Comparison of ENCODE assay signal across 2 cellular contexts in the genomic region with DNA sequence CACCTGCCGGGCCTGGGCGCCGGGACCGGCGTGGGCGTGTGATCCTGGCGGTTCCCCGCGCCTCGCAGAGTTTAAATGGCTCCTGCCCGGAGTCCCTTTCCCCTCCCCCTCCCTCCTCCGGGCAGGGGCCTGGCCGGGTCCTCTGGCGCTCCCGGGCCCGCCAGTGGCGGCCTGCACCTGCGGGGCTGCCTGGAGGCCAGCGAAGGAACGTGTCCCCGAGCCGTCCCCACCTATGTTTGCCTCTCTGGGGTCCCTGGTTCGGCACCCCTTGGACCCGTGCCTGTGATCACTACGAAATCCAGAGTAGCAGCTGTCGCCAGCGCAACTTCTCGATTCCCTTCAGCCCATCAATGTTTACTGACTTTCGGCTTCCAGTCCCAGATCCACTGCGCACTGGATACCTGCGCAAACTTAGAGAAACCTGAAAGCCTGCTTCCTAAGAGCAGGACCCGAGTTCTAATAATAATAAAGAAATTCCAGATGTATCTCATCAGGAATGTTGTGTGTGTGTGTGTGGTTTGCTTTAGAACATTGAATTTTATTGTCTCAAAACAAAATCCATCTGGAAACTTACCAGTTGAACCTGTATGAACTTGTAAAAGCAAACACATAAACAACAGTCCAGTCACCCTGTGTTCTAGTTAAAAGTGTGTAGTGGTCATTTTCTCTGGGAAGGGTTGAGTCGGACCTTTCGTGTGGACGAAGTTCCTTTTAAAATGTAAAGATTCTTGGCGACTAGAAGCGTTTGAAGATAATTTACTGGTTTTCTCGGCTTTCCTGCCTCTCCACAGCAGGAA.
TF ChIP-seq lines count a peak whose summit lies in the region.

No MANE protein-coding gene starts in this region.

TF ChIP-seq in SK-N-SH, 30 proteins besides CTCF, POLR2A, EP300 and RAD21 (continued from another document):
- TF ChIP-seq, protein P1, sequence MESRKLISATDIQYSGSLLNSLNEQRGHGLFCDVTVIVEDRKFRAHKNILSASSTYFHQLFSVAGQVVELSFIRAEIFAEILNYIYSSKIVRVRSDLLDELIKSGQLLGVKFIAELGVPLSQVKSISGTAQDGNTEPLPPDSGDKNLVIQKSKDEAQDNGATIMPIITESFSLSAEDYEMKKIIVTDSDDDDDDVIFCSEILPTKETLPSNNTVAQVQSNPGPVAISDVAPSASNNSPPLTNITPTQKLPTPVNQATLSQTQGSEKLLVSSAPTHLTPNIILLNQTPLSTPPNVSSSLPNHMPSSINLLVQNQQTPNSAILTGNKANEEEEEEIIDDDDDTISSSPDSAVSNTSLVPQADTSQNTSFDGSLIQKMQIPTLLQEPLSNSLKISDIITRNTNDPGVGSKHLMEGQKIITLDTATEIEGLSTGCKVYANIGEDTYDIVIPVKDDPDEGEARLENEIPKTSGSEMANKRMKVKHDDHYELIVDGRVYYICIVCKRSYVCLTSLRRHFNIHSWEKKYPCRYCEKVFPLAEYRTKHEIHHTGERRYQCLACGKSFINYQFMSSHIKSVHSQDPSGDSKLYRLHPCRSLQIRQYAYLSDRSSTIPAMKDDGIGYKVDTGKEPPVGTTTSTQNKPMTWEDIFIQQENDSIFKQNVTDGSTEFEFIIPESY (IDR thresholded peaks at IDR 0.05; ENCODE audit: borderline replicate concordance, low read depth), result no peak
- no peak for TF ChIP-seq RCOR1 (IDR thresholded peaks at IDR 0.05; ENCODE audit: low read length)
- TF ChIP-seq, protein P2, sequence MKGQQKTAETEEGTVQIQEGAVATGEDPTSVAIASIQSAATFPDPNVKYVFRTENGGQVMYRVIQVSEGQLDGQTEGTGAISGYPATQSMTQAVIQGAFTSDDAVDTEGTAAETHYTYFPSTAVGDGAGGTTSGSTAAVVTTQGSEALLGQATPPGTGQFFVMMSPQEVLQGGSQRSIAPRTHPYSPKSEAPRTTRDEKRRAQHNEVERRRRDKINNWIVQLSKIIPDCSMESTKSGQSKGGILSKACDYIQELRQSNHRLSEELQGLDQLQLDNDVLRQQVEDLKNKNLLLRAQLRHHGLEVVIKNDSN (IDR thresholded peaks at IDR 0.05; ENCODE audit: borderline replicate concordance, low read depth), result no peak

TF ChIP-seq in SK-N-SH treated with all-trans-retinoic acid at 6 μM for 48 hours, 23 proteins besides CTCF, POLR2A, EP300 and RAD21 (continued from another document):
- TF ChIP-seq, protein P3, sequence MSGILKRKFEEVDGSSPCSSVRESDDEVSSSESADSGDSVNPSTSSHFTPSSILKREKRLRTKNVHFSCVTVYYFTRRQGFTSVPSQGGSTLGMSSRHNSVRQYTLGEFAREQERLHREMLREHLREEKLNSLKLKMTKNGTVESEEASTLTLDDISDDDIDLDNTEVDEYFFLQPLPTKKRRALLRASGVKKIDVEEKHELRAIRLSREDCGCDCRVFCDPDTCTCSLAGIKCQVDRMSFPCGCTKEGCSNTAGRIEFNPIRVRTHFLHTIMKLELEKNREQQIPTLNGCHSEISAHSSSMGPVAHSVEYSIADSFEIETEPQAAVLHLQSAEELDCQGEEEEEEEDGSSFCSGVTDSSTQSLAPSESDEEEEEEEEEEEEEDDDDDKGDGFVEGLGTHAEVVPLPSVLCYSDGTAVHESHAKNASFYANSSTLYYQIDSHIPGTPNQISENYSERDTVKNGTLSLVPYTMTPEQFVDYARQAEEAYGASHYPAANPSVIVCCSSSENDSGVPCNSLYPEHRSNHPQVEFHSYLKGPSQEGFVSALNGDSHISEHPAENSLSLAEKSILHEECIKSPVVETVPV (CRISPR knock-in tag; IDR thresholded peaks at IDR 0.05), result no peak
- TF ChIP-seq RARB (CRISPR knock-in tag; IDR thresholded peaks at IDR 0.05) (no peak), ARNTL (CRISPR knock-in tag; IDR thresholded peaks at IDR 0.05; ENCODE audit: borderline replicate concordance, low read depth) (no peak), BACH2 (CRISPR knock-in tag; IDR thresholded peaks at IDR 0.05; ENCODE audit: borderline replicate concordance) (no peak), ZNF565 (CRISPR knock-in tag; conservative IDR thresholded peaks at IDR 0.05; ENCODE audit: low read depth) (no peak), CSDC2 (CRISPR knock-in tag; IDR thresholded peaks at IDR 0.05) (no peak), ESRRG (CRISPR knock-in tag; IDR thresholded peaks at IDR 0.05) (no peak), ZFP30 (CRISPR knock-in tag; IDR thresholded peaks at IDR 0.05) (no peak), ZFP3 (CRISPR knock-in tag; IDR thresholded peaks at IDR 0.05) (no peak), TCF4 (CRISPR knock-in tag; IDR thresholded peaks at IDR 0.05; ENCODE audit: borderline replicate concordance) (no peak), PPARA (CRISPR knock-in tag; IDR thresholded peaks at IDR 0.05; ENCODE audit: borderline replicate concordance) (no peak), TOX (CRISPR knock-in tag; IDR thresholded peaks at IDR 0.05; ENCODE audit: borderline replicate concordance) (no peak)
- TF ChIP-seq, protein P4, sequence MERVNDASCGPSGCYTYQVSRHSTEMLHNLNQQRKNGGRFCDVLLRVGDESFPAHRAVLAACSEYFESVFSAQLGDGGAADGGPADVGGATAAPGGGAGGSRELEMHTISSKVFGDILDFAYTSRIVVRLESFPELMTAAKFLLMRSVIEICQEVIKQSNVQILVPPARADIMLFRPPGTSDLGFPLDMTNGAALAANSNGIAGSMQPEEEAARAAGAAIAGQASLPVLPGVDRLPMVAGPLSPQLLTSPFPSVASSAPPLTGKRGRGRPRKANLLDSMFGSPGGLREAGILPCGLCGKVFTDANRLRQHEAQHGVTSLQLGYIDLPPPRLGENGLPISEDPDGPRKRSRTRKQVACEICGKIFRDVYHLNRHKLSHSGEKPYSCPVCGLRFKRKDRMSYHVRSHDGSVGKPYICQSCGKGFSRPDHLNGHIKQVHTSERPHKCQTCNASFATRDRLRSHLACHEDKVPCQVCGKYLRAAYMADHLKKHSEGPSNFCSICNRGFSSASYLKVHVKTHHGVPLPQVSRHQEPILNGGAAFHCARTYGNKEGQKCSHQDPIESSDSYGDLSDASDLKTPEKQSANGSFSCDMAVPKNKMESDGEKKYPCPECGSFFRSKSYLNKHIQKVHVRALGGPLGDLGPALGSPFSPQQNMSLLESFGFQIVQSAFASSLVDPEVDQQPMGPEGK (CRISPR knock-in tag; IDR thresholded peaks at IDR 0.05; ENCODE audit: borderline replicate concordance), result no peak
- TF ChIP-seq, protein P5, sequence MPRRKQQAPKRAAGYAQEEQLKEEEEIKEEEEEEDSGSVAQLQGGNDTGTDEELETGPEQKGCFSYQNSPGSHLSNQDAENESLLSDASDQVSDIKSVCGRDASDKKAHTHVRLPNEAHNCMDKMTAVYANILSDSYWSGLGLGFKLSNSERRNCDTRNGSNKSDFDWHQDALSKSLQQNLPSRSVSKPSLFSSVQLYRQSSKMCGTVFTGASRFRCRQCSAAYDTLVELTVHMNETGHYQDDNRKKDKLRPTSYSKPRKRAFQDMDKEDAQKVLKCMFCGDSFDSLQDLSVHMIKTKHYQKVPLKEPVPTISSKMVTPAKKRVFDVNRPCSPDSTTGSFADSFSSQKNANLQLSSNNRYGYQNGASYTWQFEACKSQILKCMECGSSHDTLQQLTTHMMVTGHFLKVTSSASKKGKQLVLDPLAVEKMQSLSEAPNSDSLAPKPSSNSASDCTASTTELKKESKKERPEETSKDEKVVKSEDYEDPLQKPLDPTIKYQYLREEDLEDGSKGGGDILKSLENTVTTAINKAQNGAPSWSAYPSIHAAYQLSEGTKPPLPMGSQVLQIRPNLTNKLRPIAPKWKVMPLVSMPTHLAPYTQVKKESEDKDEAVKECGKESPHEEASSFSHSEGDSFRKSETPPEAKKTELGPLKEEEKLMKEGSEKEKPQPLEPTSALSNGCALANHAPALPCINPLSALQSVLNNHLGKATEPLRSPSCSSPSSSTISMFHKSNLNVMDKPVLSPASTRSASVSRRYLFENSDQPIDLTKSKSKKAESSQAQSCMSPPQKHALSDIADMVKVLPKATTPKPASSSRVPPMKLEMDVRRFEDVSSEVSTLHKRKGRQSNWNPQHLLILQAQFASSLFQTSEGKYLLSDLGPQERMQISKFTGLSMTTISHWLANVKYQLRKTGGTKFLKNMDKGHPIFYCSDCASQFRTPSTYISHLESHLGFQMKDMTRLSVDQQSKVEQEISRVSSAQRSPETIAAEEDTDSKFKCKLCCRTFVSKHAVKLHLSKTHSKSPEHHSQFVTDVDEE (CRISPR knock-in tag; IDR thresholded peaks at IDR 0.05), result no peak
